ENCODE assay signal across 12 cellular contexts in the genomic region with DNA sequence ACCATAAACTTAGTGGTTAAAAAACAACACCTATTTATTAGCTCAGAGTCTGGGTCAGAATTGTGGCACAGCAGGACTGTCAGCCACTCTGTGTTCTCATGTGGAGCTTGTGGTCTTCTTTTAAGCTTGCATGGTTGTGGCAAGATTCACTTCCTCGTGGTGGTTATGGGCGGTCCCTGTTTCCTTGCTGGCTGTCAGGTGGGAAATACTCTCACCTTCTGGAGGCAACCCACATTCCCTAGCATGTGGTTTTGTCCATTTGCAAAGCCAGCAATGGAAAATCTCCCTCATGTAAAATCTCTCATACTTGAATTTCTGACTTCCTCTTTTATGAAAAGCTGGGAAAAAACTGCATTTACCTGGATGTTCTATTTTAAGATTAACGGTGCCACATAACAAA.
DNase-seq lines count a peak whose midpoint lies in the region; ATAC-seq and TF ChIP-seq lines count a peak whose summit lies in the region.
"Had no signal": no experiment of that assay in that cellular context is flagged by ENCODE, and none has a peak within 500 bp of the region (broad histone marks: within the 10 kb centered on the region; RNA-seq: fewer than 3 reads in every experiment).

No MANE protein-coding gene starts in this region.

- TF ChIP-seq CTCF in choroid plexus epithelial cell (conservative IDR thresholded peaks at IDR 0.05; ENCODE audit: low read depth, low read length) (no peak), gastrocnemius medialis (IDR thresholded peaks at IDR 0.05 in 4 of 5, conservative IDR thresholded peaks at IDR 0.05 in 1 of 5) (no peak)

- DNase-seq in choroid plexus epithelial cell (ENCODE audit: low read depth), result peak; percentile 12
- DNase-seq in superior temporal gyrus (ENCODE audit: extremely low spot score), result no peak
- DNase-seq in gastrocnemius medialis, result no peak
- DNase-seq in stimulated activated CD4-positive, alpha-beta T cell treated with anti-CD3 and anti-CD28 coated beads, Interleukin-12 subunit alpha, Interleukin-12 subunit beta, amount 100 ng/mL, for 4 hours, result no peak
- no peak for DNase-seq in SHP77 (lab: John Stamatoyannopoulos, UW)
- DNase-seq: activated CD4-positive, alpha-beta T cell treated with anti-CD3 and anti-CD28 coated beads, Interleukin-2, amount 50 U/mL, for 4 hours; CD8-positive, alpha-beta memory T cell; NCI-H1092 had no signal

- peak; percentile 72 for ATAC-seq in GM18517 (IDR thresholded peaks at IDR 0.05; ENCODE audit: unreplicated experiment)
- ATAC-seq in GM21619 (IDR thresholded peaks at IDR 0.05; ENCODE audit: unreplicated experiment), result peak; percentile 96
- ATAC-seq in HG03280 (IDR thresholded peaks at IDR 0.05; ENCODE audit: unreplicated experiment), result peak; percentile 70
- ATAC-seq in gastrocnemius medialis, result no peak

- in situ Hi-C loops in gastrocnemius medialis (cut with MboI; ENCODE audit: low sequenced_read_pairs in 4 of 4), result no loop called here

- no peaks in the 10 kb centered on the region for H3K36me3 ChIP-seq in gastrocnemius medialis

- TF ChIP-seq POLR2A in gastrocnemius medialis (IDR thresholded peaks at IDR 0.05), result no peak

- H3K27me3 ChIP-seq in gastrocnemius medialis, result no peaks in the 10 kb centered on the region

- intact Hi-C loops in gastrocnemius medialis (cut with DNase I; ENCODE audit: low total_unique reads), result no loop called here

- no peaks in the 10 kb centered on the region for H3K9me3 ChIP-seq in gastrocnemius medialis

- no peaks in the 10 kb centered on the region for H3K4me1 ChIP-seq in gastrocnemius medialis

- no peak overlapping the region for H3K27ac ChIP-seq in gastrocnemius medialis

- no peak overlapping the region for H3K4me3 ChIP-seq in choroid plexus epithelial cell (ENCODE audit: low read depth, low read length)
- no peak overlapping the region for H3K4me3 ChIP-seq in gastrocnemius medialis
- H3K4me3 ChIP-seq: smooth muscle cell had no signal

Comparison
In these comparisons a context has a peak if more than half of its experiments do, and no peak if none do; other contexts are left out.
1. ATAC-seq: peak in GM18517 (single experiment), GM21619 (single experiment) and HG03280 (single experiment); none in gastrocnemius medialis (0 of 2).